22 cellular contexts compared by ENCODE assay signal in the genomic region with DNA sequence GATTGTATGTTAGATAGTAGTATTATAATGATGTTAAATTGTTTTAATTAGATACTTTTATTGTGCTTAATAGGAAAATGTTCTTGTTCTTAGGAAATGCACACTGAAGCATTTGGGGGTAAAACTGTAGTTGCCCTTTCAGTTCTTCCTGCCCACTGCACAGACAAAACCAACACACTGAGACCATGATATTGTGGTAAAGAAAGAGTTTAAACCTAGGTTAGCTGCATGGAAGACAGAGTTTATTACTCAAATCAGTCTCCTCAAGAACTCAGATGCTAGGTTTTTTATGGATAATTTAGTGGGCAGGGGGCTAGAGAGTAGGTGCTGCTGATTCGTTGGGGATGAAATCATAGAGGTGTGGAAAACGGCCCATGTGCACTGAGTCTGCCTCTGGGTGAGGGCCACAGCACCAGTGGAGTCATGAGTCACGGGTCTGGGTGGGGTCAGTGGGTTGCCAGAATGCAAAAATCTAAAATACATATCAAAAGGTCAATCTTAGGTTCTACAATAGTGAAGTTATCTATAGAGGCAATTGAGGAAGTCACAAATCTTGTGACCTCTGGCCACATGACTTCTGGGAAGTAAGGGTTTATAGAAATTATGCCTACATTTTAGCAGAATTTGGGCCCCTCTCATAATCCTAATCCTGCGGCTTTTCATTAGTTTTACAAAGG.
DNase-seq lines count a peak whose midpoint lies in the region; ATAC-seq and TF ChIP-seq lines count a peak whose summit lies in the region.
"Had no signal": no experiment of that assay in that cellular context is flagged by ENCODE, and none has a peak within 500 bp of the region (broad histone marks: within the 10 kb centered on the region; RNA-seq: fewer than 3 reads in every experiment).

No MANE protein-coding gene starts in this region.

- H3K4me2 ChIP-seq in H9 (ENCODE audit: insufficient read depth, insufficient read length, low read length): no peak overlapping the region

- H2BK12ac ChIP-seq in H9 (ENCODE audit: insufficient read length, low read depth, low read length): no peak overlapping the region

- no peaks in the 10 kb centered on the region for H3K36me3 Mint-ChIP-seq in H9 (ENCODE audit: insufficient read depth in 1 of 3, low read depth in 3 of 3)

- no peak overlapping the region for H3K23ac ChIP-seq in H9 (ENCODE audit: insufficient read length, low read depth, low read length)

- no peaks in the 10 kb centered on the region for H3K79me1 ChIP-seq in H9 (ENCODE audit: insufficient read depth, low read depth, low read length, poor library complexity, severe bottlenecking)

- H3K9me3 ChIP-seq in upper lobe of right lung (no peaks in the 10 kb centered on the region), H9 (ENCODE audit: control insufficient read depth, low read depth, low read length) (no peaks in the 10 kb centered on the region), uterus (no peaks in the 10 kb centered on the region)
- H3K9me3 ChIP-seq: BLaER1 treated with 17β-estradiol and CSF1 and Interleukin-3, amounts not matched to agents 10 nM and 100 nM had no signal

- no peak overlapping the region for H3K4ac ChIP-seq in H9 (ENCODE audit: low read depth, low read length)

- H3K9me3 Mint-ChIP-seq in H9: no peaks in the 10 kb centered on the region

- ATAC-seq in left ventricle myocardium superior (peak; percentile 37), upper lobe of right lung (peak; percentile 93)
- ATAC-seq: SK-N-SH treated with all-trans-retinoic acid at 6 μM for 48 hours had no signal

- TF ChIP-seq POLR2A in erythroblast (IDR thresholded peaks at IDR 0.05; ENCODE audit: low read length): no peak
- no peak for TF ChIP-seq POLR2A in uterus (IDR thresholded peaks at IDR 0.05)

- no peak overlapping the region for H3K9ac ChIP-seq in H9 (ENCODE audit: extremely low read depth, insufficient read length, low read length)

- no peak overlapping the region for H2BK5ac ChIP-seq in H9 (ENCODE audit: insufficient read length, low read length)

- intact Hi-C loops in left ventricle myocardium superior (cut with micrococcal nuclease) (no loop called here), cardiac septum (cut with DNase I) (no loop called here), upper lobe of right lung (cut with DNase I) (no loop called here), uterus (cut with DNase I; ENCODE audit: low total_unique reads) (no loop called here)

- no peak overlapping the region for H3K4me3 ChIP-seq in upper lobe of right lung
- no peak overlapping the region for H3K4me3 ChIP-seq in uterus
- H3K4me3 ChIP-seq: BLaER1 treated with 17β-estradiol and CSF1 and Interleukin-3, amounts not matched to agents 10 nM and 100 nM; cardiac muscle cell had no signal

- no peak overlapping the region for H3K56ac ChIP-seq in H9 (ENCODE audit: insufficient read length, low read depth, low read length)

- in situ Hi-C loops in SK-MEL-5 (cut with HindIII; ENCODE audit: low pct_unique_long_range_greater_than_20kb, low sequenced_read_pairs): no loop called here

- peaks cover 25 to 36% of the 10 kb centered on the region in 2 experiments for H3K4me1 Mint-ChIP-seq in H9

- no peak overlapping the region for H4K5ac ChIP-seq in H9 (ENCODE audit: insufficient read length, low read depth, low read length)

- H3K4me1 ChIP-seq in upper lobe of right lung: no peaks in the 10 kb centered on the region
- peaks cover 8% of the 10 kb centered on the region; the same call in 1 of the 2 replicates for H3K4me1 ChIP-seq in H9 (ENCODE audit: insufficient read depth, low read length)
- no peaks in the 10 kb centered on the region for H3K4me1 ChIP-seq in uterus

- H3K36me3 ChIP-seq in upper lobe of right lung: no peaks in the 10 kb centered on the region
- H3K36me3 ChIP-seq in uterus: no peaks in the 10 kb centered on the region
- H3K36me3 ChIP-seq: BLaER1 treated with 17β-estradiol and CSF1 and Interleukin-3, amounts not matched to agents 10 nM and 100 nM; cardiac muscle cell had no signal

- H3K14ac ChIP-seq in H9 (ENCODE audit: insufficient read depth, low read length): no peak overlapping the region

- no peaks in the 10 kb centered on the region for H3K23me2 ChIP-seq in H9 (ENCODE audit: insufficient read length, low read depth, low read length, poor library complexity, severe bottlenecking)

- H2BK20ac ChIP-seq in H9 (ENCODE audit: low read depth, low read length, poor library complexity, severe bottlenecking): no peak overlapping the region

- no peak overlapping the region for H3K4me3 Mint-ChIP-seq in H9

- H3K18ac ChIP-seq in H9 (ENCODE audit: insufficient read length, low read depth, low read length): no peak overlapping the region

- H3K79me2 ChIP-seq in H9 (ENCODE audit: insufficient read depth, low read length): no peaks in the 10 kb centered on the region

- H3K27ac ChIP-seq in upper lobe of right lung (no peak overlapping the region), H9 (ENCODE audit: insufficient read length, low read depth, low read length) (no peak overlapping the region), uterus (no peak overlapping the region)
- H3K27ac ChIP-seq: cardiac muscle cell had no signal

- peak; percentile 28 for DNase-seq in left ventricle myocardium superior
- no peak for DNase-seq in cardiac septum (ENCODE audit: low spot score)
- DNase-seq in SK-MEL-5 (ENCODE audit: low read depth, low spot score): peak; percentile 29
- DNase-seq in erythroblast (lab: John Stamatoyannopoulos, UW): peak; percentile 51 to 60
- DNase-seq in upper lobe of right lung: no peak
- no peak for DNase-seq in H9
- DNase-seq in uterus: no peak
- no peak for DNase-seq in epidermal melanocyte (ENCODE audit: insufficient read length, low spot score)
- DNase-seq: ACHN; activated CD4-positive, alpha-beta T cell treated with anti-CD3 and anti-CD28 coated beads, Interleukin-2, amount 50 U/mL, for 1 hour; activated naive CD4-positive, alpha-beta T cell treated with anti-CD3 and anti-CD28 coated beads, Interleukin-2, amount 50 U/mL, for 16 hours; Calu3; H7; hypothalamus; NCI-H524; NK-92 treated with Interleukin-12 subunit alpha and Interleukin-12 subunit beta, amount 100 ng/mL, for 24 hours; substantia nigra; T-helper 2 cell had no signal

- no peak for TF ChIP-seq CTCF in upper lobe of right lung (IDR thresholded peaks at IDR 0.05)
- no peak for TF ChIP-seq CTCF in H9 (conservative IDR thresholded peaks at IDR 0.05)
- TF ChIP-seq CTCF in uterus (IDR thresholded peaks at IDR 0.05): no peak

- H3K27me3 ChIP-seq in upper lobe of right lung (no peaks in the 10 kb centered on the region), H9 (ENCODE audit: insufficient read depth, low read length) (no peaks in the 10 kb centered on the region), uterus (no peaks in the 10 kb centered on the region)
- H3K27me3 ChIP-seq: BLaER1 treated with 17β-estradiol and CSF1 and Interleukin-3, amounts not matched to agents 10 nM and 100 nM; cardiac muscle cell had no signal

- H2AK5ac ChIP-seq in H9 (ENCODE audit: insufficient read length, low read length): no peak overlapping the region

- no peak overlapping the region for H2AFZ ChIP-seq in H9 (ENCODE audit: low read length)

- no peak overlapping the region for H2BK15ac ChIP-seq in H9 (ENCODE audit: low read depth, low read length)

- no peaks in the 10 kb centered on the region; the same call in 1 of the 2 replicates for H3K27me3 Mint-ChIP-seq in H9 (ENCODE audit: low read depth)
- H3K27me3 Mint-ChIP-seq: progenitor cell of endocrine pancreas had no signal

- H3T11ph ChIP-seq in H9 (ENCODE audit: low read length): no peak overlapping the region

- H4K91ac ChIP-seq in H9 (ENCODE audit: insufficient read length, low read depth, low read length): no peak overlapping the region

- H4K20me1 ChIP-seq in H9 (ENCODE audit: control insufficient read depth, insufficient read depth, insufficient read length): no peaks in the 10 kb centered on the region
- H4K20me1 ChIP-seq: BLaER1 treated with 17β-estradiol and CSF1 and Interleukin-3, amounts not matched to agents 10 nM and 100 nM had no signal

- no CpG with 5 or more reads among the region's 4 CpGs for WGBS in H9 (ENCODE audit: extremely low coverage, insufficient read length, low lambda C conversion rate)

- H4K8ac ChIP-seq in H9 (replicated peaks; ENCODE audit: insufficient read length, low read depth, low read length): no peak overlapping the region

- no peak overlapping the region for H2BK120ac ChIP-seq in H9 (ENCODE audit: low read depth, low read length, poor library complexity, severe bottlenecking)

- H3K27ac Mint-ChIP-seq in H9: no peak overlapping the region
- H3K27ac Mint-ChIP-seq: progenitor cell of endocrine pancreas had no signal

Comparison
In these comparisons a context has a peak if more than half of its experiments do, and no peak if none do; other contexts are left out.
1. DNase-seq: peak in left ventricle myocardium superior (single experiment), SK-MEL-5 (single experiment) and erythroblast (2 of 2); none in cardiac septum (single experiment), upper lobe of right lung (single experiment), H9 (single experiment), uterus (0 of 2) and epidermal melanocyte (single experiment).